Comparison of ENCODE assay signal across 22 cellular contexts in genomic region chr13:85197431-85197830, GRCh38.
"Had no signal": no experiment of that assay in that cellular context is flagged by ENCODE, and none has a peak within 500 bp of the region (broad histone marks: within the 10 kb centered on the region; RNA-seq: fewer than 3 reads in every experiment).

No MANE protein-coding gene starts in this region.

- FAIRE-seq: colon, kidney, pancreas had no signal

- H3K27me3 ChIP-seq: adrenal gland, ascending aorta, brain microvascular endothelial cell, dorsolateral prefrontal cortex, neutrophil, pancreas, right atrium auricular region, upper lobe of left lung had no signal

- H3K4me3 ChIP-seq: adrenal gland, ascending aorta, dorsolateral prefrontal cortex, lung, pancreas, psoas muscle, right atrium auricular region, upper lobe of left lung had no signal

- H3K4me1 ChIP-seq: adrenal gland, ascending aorta, pancreas, psoas muscle, right atrium auricular region, upper lobe of left lung had no signal

- DNase-seq: activated CD4-positive, alpha-beta T cell treated with anti-CD3 and anti-CD28 coated beads for 1 hour; activated T-cell treated with anti-CD3 and anti-CD28 coated beads, Interleukin-2, amount 50 U/mL, for 1 hour; adrenal gland; brain microvascular endothelial cell; central memory CD4-positive, alpha-beta T cell; dorsolateral prefrontal cortex; effector memory CD8-positive, alpha-beta T cell; kidney; midbrain; pancreas; psoas muscle; stimulated activated CD4-positive, alpha-beta T cell treated with anti-CD3 and anti-CD28 coated beads, Interleukin-4, amount 100 ng/mL, for 24 hours; stimulated activated naive CD8-positive, alpha-beta T cell treated with anti-CD3 and anti-CD28 coated beads, Interleukin-15, Interleukin-2, amounts not matched to agents 100 U/mL and 50 U/mL, for 24 hours; SW 1271; T-helper 17 cell; upper lobe of left lung had no signal

- H3K9me3 ChIP-seq: adrenal gland, ascending aorta, pancreas, psoas muscle, right atrium auricular region had no signal

- H3K27ac ChIP-seq: adrenal gland, ascending aorta, brain microvascular endothelial cell, dorsolateral prefrontal cortex, epithelial cell of prostate, neutrophil, pancreas, psoas muscle, right atrium auricular region, upper lobe of left lung had no signal

- H3K36me3 ChIP-seq: adrenal gland, ascending aorta, brain microvascular endothelial cell, neutrophil, pancreas, right atrium auricular region, upper lobe of left lung had no signal
